ENCODE assay signal across 11 cellular contexts in the genomic region with DNA sequence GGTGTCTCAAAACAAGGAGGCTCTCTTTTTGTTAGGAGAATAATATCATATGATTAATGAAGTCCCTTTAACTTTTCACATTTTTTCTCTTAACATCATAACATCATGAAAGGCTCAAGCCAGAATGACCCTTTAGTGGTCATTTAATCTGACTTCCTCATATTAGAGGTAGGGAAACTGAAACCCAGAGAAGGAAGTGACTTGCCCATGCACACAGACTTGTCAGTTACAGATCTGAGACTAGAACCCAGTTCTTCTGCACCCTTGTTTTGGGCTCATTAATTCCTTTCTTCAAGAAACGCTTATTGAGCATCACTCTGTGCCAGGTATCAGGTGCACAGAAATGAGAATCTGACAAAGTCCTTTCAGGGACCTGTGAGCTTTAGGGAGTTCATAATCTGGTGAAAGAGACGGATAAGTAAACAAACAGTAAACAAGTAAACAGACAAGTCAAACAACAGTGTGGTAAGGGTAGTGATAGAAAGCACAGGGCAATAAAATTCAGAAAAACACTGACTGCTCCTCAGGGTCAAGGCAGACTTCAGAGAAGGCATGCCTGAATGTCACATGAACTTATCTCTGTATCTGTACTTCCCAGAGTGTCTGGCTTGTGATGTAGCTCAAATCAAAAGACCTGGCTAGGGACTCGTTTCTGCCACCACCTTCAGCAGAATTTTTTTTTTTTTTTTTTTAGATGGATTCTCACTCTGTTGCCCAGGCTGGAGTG. TPM values are rescaled to one million over a fixed set of nuclear protein-coding genes. Genes with fewer than 3 reads are reported as not detected.
DNase-seq lines count a peak whose midpoint lies in the region; ATAC-seq and TF ChIP-seq lines count a peak whose summit lies in the region.
"Had no signal": no experiment of that assay in that cellular context is flagged by ENCODE, and none has a peak within 500 bp of the region (broad histone marks: within the 10 kb centered on the region; RNA-seq: fewer than 3 reads in every experiment).

No MANE protein-coding gene starts in this region.

- TF ChIP-seq CTCF in left ventricle myocardium inferior (IDR thresholded peaks at IDR 0.05; ENCODE audit: borderline replicate concordance) (no peak), NB4 (IDR thresholded peaks at IDR 0.05; ENCODE audit: low read depth, low read length) (no peak), type B pancreatic cell (conservative IDR thresholded peaks at IDR 0.05) (no peak)

- DNase-seq in left ventricle myocardium superior: no peak
- DNase-seq in left ventricle myocardium inferior: no peak
- peak; percentile 68 for DNase-seq in NB4 (ENCODE audit: low read depth)
- DNase-seq in NCI-H1105 treated with DMSO at 0.1 percent for 48 hours (lab: John Stamatoyannopoulos, UW): no peak
- no peak for DNase-seq in type B pancreatic cell (ENCODE audit: extremely low spot score, unreplicated experiment)
- DNase-seq in right cardiac atrium: no peak
- DNase-seq: activated T-cell treated with anti-CD3 and anti-CD28 coated beads, Interleukin-2, amount 50 U/mL, for 24 hours; dermis blood vessel endothelial cell had no signal

- H3K9me3 ChIP-seq in left ventricle myocardium inferior (replicated peaks): no peaks in the 10 kb centered on the region
- H3K9me3 ChIP-seq in right cardiac atrium (ENCODE audit: control insufficient read depth, low read length): no peaks in the 10 kb centered on the region

- intact Hi-C loops in left ventricle myocardium superior (cut with micrococcal nuclease): no loop called here
- intact Hi-C loops in left ventricle myocardium inferior (cut with micrococcal nuclease): no loop called here
- intact Hi-C loops in right cardiac atrium (cut with DNase I): loop anchor here in 1 of 4 donors (10.0 kb wide), 1 partner anchor 186 kb away; no protein-coding TSS in a partner anchor

- H3K27ac ChIP-seq in left ventricle myocardium inferior (replicated peaks): no peak overlapping the region
- no peak overlapping the region for H3K27ac ChIP-seq in right cardiac atrium (ENCODE audit: low read length)

- H3K36me3 Mint-ChIP-seq in stimulated activated memory B cell treated with anti-CD40 and anti-IgM and Interleukin-4, amounts not matched to agents 10 μg/mL and 1 μg/mL and 100 μg/mL, for 72 hours: no peaks in the 10 kb centered on the region
- H3K36me3 Mint-ChIP-seq in type B pancreatic cell: no peaks in the 10 kb centered on the region

- no peak for TF ChIP-seq POLR2A in NB4 (IDR thresholded peaks at IDR 0.05; ENCODE audit: extremely low read depth, insufficient read length)

- no peaks in the 10 kb centered on the region for H3K27me3 Mint-ChIP-seq in stimulated activated memory B cell treated with anti-CD40 and anti-IgM and Interleukin-4, amounts not matched to agents 10 μg/mL and 1 μg/mL and 100 μg/mL, for 72 hours
- H3K27me3 Mint-ChIP-seq in type B pancreatic cell: no peaks in the 10 kb centered on the region
- H3K27me3 Mint-ChIP-seq: activated T-cell treated with anti-CD3 and anti-CD28 coated beads, Interleukin-2, amount 50 U/mL, for 24 hours; stimulated activated naive CD8-positive, alpha-beta T cell treated with anti-CD3 and anti-CD28 coated beads, Interleukin-15, Interleukin-2, amounts not matched to agents 100 ng/mL and 50 ng/mL, for 24 hours had no signal

- peaks cover 43% of the 10 kb centered on the region for H3K4me1 Mint-ChIP-seq in stimulated activated memory B cell treated with anti-CD40 and anti-IgM and Interleukin-4, amounts not matched to agents 10 μg/mL and 1 μg/mL and 100 μg/mL, for 72 hours
- no peaks in the 10 kb centered on the region for H3K4me1 Mint-ChIP-seq in type B pancreatic cell (ENCODE audit: unreplicated experiment)

- ATAC-seq in left ventricle myocardium superior: peak; percentile 36
- ATAC-seq in HG02852 (IDR thresholded peaks at IDR 0.05; ENCODE audit: unreplicated experiment): peak; percentile 77
- ATAC-seq in stimulated activated memory B cell treated with anti-CD40 and anti-IgM and Interleukin-4, amounts not matched to agents 10 μg/mL and 1 μg/mL and 100 μg/mL, for 72 hours: peak; percentile 87
- no peak for ATAC-seq in right cardiac atrium

- H3K4me1 ChIP-seq in left ventricle myocardium inferior (peaks cover 15% of the 10 kb centered on the region), right cardiac atrium (ENCODE audit: control insufficient read depth, insufficient read depth, low read length) (peaks cover 4% of the 10 kb centered on the region)

- no peaks in the 10 kb centered on the region for H3K27me3 ChIP-seq in left ventricle myocardium inferior (ENCODE audit: low read depth)
- no peaks in the 10 kb centered on the region for H3K27me3 ChIP-seq in right cardiac atrium (ENCODE audit: control insufficient read depth, insufficient read depth)

- no peak overlapping the region for H3K4me3 Mint-ChIP-seq in stimulated activated memory B cell treated with anti-CD40 and anti-IgM and Interleukin-4, amounts not matched to agents 10 μg/mL and 1 μg/mL and 100 μg/mL, for 72 hours
- no peak overlapping the region for H3K4me3 Mint-ChIP-seq in type B pancreatic cell
- H3K4me3 Mint-ChIP-seq: activated T-cell treated with anti-CD3 and anti-CD28 coated beads, Interleukin-2, amount 50 U/mL, for 24 hours; stimulated activated naive CD8-positive, alpha-beta T cell treated with anti-CD3 and anti-CD28 coated beads, Interleukin-15, Interleukin-2, amounts not matched to agents 100 ng/mL and 50 ng/mL, for 24 hours had no signal

- peaks cover 3% of the 10 kb centered on the region for H3K9me3 Mint-ChIP-seq in stimulated activated memory B cell treated with anti-CD40 and anti-IgM and Interleukin-4, amounts not matched to agents 10 μg/mL and 1 μg/mL and 100 μg/mL, for 72 hours
- no peaks in the 10 kb centered on the region for H3K9me3 Mint-ChIP-seq in type B pancreatic cell
- H3K9me3 Mint-ChIP-seq: activated T-cell treated with anti-CD3 and anti-CD28 coated beads, Interleukin-2, amount 50 U/mL, for 24 hours; stimulated activated naive CD8-positive, alpha-beta T cell treated with anti-CD3 and anti-CD28 coated beads, Interleukin-15, Interleukin-2, amounts not matched to agents 100 ng/mL and 50 ng/mL, for 24 hours had no signal

- H3K36me3 ChIP-seq in left ventricle myocardium inferior: no peaks in the 10 kb centered on the region

- 62% methylated on average over 3 of the region's 3 CpGs for WGBS in right cardiac atrium

- H3K4me3 ChIP-seq in left ventricle myocardium inferior (no peak overlapping the region), NB4 (ENCODE audit: low read depth, low read length) (no peak overlapping the region), right cardiac atrium (ENCODE audit: low read length) (no peak overlapping the region)

- peak overlapping the region; percentile 74 for H3K27ac Mint-ChIP-seq in stimulated activated memory B cell treated with anti-CD40 and anti-IgM and Interleukin-4, amounts not matched to agents 10 μg/mL and 1 μg/mL and 100 μg/mL, for 72 hours
- no peak overlapping the region for H3K27ac Mint-ChIP-seq in type B pancreatic cell
- H3K27ac Mint-ChIP-seq: activated T-cell treated with anti-CD3 and anti-CD28 coated beads, Interleukin-2, amount 50 U/mL, for 24 hours; stimulated activated naive CD8-positive, alpha-beta T cell treated with anti-CD3 and anti-CD28 coated beads, Interleukin-15, Interleukin-2, amounts not matched to agents 100 ng/mL and 50 ng/mL, for 24 hours had no signal

RNA-seq across cellular contexts. Expression of gene OSBPL9, which starts 38.3 kb away (rescaled TPM):
- total RNA-seq in left ventricle myocardium superior (52.3 TPM), left ventricle myocardium inferior (55.8 TPM), type B pancreatic cell (ENCODE audit: low replicate concordance) (84.9 and 88.3 TPM in 2 replicates), right cardiac atrium (10 to 100 TPM; 55.3 to 68.8 (median 62.2) TPM)
- 46.1 TPM for polyA plus RNA-seq in right cardiac atrium

RNA-seq across cellular contexts. Expression of gene EPS15, which starts 59.5 kb away (rescaled TPM):
- total RNA-seq in left ventricle myocardium superior (71.6 TPM), left ventricle myocardium inferior (64.5 TPM), type B pancreatic cell (ENCODE audit: low replicate concordance) (49.4 and 50.7 TPM in 2 replicates), right cardiac atrium (10 to 100 TPM; 72.4 to 87.5 (median 74.5) TPM)
- polyA plus RNA-seq in right cardiac atrium: 26.0 TPM

Comparison
In these comparisons a context has a peak if more than half of its experiments do, and no peak if none do; other contexts are left out.
1. ATAC-seq: peak in left ventricle myocardium superior (single experiment), HG02852 (single experiment) and stimulated activated memory B cell treated with anti-CD40 and anti-IgM and Interleukin-4, amounts not matched to agents 10 μg/mL and 1 μg/mL and 100 μg/mL, for 72 hours (single experiment); none in right cardiac atrium (0 of 2).